ENCODE assay signal across 8 cellular contexts in the genomic region with DNA sequence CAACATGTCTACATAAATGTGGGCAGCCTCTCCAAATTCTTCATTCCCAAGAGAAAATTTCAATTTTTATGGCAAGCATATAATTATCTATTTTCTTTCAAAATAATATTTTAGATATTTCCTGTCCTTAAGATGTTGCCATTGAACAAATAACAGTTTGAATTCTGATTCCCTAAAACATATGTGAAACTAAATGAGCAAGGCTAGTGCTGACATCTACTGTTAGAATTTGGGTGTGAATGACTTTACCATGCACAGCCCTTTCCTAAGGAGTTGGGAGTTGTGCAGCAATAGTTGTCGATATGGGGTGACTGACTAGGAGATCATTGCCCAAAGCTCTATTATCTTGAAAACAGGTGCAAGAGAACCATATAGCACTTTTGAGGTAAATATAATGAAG.
DNase-seq lines count a peak whose midpoint lies in the region; ATAC-seq and TF ChIP-seq lines count a peak whose summit lies in the region.

No MANE protein-coding gene starts in this region.

- peaks cover 9 to 17% (median 16%) of the 10 kb centered on the region in 4 donors for H3K4me1 ChIP-seq in liver (ENCODE audit: control insufficient read depth in 4 of 4, insufficient read depth in 4 of 4, low read length in 3 of 4)

- H3K9ac ChIP-seq in liver (ENCODE audit: low read depth in 1 of 2, low read length in 2 of 2), result no peak overlapping the region

- H3K4me3 ChIP-seq in cardiac fibroblast (replicated peaks in 1 of 2; ENCODE audit: low read depth in 2 of 2, low read length in 2 of 2), result no peak overlapping the region
- no peak overlapping the region for H3K4me3 ChIP-seq in liver (ENCODE audit: low read depth in 1 of 3, low read length in 3 of 3)

- H3K27ac ChIP-seq in liver (ENCODE audit: low read depth in 1 of 2, low read length in 2 of 2), result no peak overlapping the region

- peak; percentile 70 for TF ChIP-seq CTCF in cardiac fibroblast (IDR thresholded peaks at IDR 0.05; ENCODE audit: low read depth, low read length)
- peak; percentile 69 for TF ChIP-seq CTCF in liver (IDR thresholded peaks at IDR 0.05; ENCODE audit: low read depth, low read length, missing input control)

- H3K9me3 ChIP-seq in liver (ENCODE audit: control insufficient read depth in 4 of 4, low read length in 3 of 4), result no peaks in the 10 kb centered on the region

- H3K36me3 ChIP-seq in liver (ENCODE audit: control insufficient read depth in 4 of 4, insufficient read depth in 3 of 4, low read depth in 1 of 4, low read length in 3 of 4), result no peaks in the 10 kb centered on the region

- 18% methylated on average over 1 of the region's 1 CpG for WGBS in liver

- H3K27me3 ChIP-seq in liver (ENCODE audit: control insufficient read depth in 4 of 4, insufficient read depth in 4 of 4, low read length in 3 of 4), result no peaks in the 10 kb centered on the region

- TF ChIP-seq RAD21 in liver (IDR thresholded peaks at IDR 0.05), result peak; percentile 96 to 98

- DNase-seq in NCI-H1694 treated with DMSO at 0.1 percent for 48 hours (lab: John Stamatoyannopoulos, UW), result peak; percentile 0
- DNase-seq in NCI-H1694 (lab: John Stamatoyannopoulos, UW), result no peak
- DNase-seq in NCI-H1417 treated with DMSO at 0.1 percent for 48 hours (lab: John Stamatoyannopoulos, UW), result peak; percentile 36
- peak; percentile 79 to 80 for DNase-seq in cardiac fibroblast (ENCODE audit: low read depth in 2 of 2)
- DNase-seq in NCI-H2107 treated with DMSO at 0.1 percent for 48 hours (lab: John Stamatoyannopoulos, UW; ENCODE audit: unreplicated experiment), result no peak
- DNase-seq in NCI-H2029 treated with DMSO at 0.1 percent for 48 hours (lab: John Stamatoyannopoulos, UW), result no peak

- ATAC-seq in activated CD4-positive, CD25-positive, alpha-beta regulatory T cell treated with anti-CD3 and anti-CD28 coated beads, Interleukin-2, amount 50 U/mL, for 24 hours, result no peak

TF ChIP-seq in liver, 16 proteins besides CTCF, POLR2A, EP300 and RAD21:
- no peak for TF ChIP-seq TAF1 (conservative IDR thresholded peaks at IDR 0.05)
- TF ChIP-seq HNF4G (IDR thresholded peaks at IDR 0.05), result no peak
- TF ChIP-seq, protein P1, sequence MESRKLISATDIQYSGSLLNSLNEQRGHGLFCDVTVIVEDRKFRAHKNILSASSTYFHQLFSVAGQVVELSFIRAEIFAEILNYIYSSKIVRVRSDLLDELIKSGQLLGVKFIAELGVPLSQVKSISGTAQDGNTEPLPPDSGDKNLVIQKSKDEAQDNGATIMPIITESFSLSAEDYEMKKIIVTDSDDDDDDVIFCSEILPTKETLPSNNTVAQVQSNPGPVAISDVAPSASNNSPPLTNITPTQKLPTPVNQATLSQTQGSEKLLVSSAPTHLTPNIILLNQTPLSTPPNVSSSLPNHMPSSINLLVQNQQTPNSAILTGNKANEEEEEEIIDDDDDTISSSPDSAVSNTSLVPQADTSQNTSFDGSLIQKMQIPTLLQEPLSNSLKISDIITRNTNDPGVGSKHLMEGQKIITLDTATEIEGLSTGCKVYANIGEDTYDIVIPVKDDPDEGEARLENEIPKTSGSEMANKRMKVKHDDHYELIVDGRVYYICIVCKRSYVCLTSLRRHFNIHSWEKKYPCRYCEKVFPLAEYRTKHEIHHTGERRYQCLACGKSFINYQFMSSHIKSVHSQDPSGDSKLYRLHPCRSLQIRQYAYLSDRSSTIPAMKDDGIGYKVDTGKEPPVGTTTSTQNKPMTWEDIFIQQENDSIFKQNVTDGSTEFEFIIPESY (IDR thresholded peaks at IDR 0.05), result no peak
- TF ChIP-seq YY1 (IDR thresholded peaks at IDR 0.05), result no peak
- no peak for TF ChIP-seq FOXA2 (IDR thresholded peaks at IDR 0.05)
- TF ChIP-seq, protein P2, sequence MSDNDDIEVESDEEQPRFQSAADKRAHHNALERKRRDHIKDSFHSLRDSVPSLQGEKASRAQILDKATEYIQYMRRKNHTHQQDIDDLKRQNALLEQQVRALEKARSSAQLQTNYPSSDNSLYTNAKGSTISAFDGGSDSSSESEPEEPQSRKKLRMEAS (IDR thresholded peaks at IDR 0.05), result no peak
- peak; percentile 8 to 33 for TF ChIP-seq HNF4A (conservative IDR thresholded peaks at IDR 0.05)
- TF ChIP-seq EGR1 (IDR thresholded peaks at IDR 0.05; ENCODE audit: low read depth in 2 of 2), result no peak
- peak; percentile 51 to 78 for TF ChIP-seq RXRA (IDR thresholded peaks at IDR 0.05)
- no peak for TF ChIP-seq NR2F2 (IDR thresholded peaks at IDR 0.05)
TF ChIP-seq in liver: peak in this region for 2.

Comparison
In these comparisons a context has a peak if more than half of its experiments do, and no peak if none do; other contexts are left out.
1. DNase-seq: peak in NCI-H1694 treated with DMSO at 0.1 percent for 48 hours (single experiment), NCI-H1417 treated with DMSO at 0.1 percent for 48 hours (single experiment) and cardiac fibroblast (2 of 2); none in NCI-H1694 (single experiment), NCI-H2107 treated with DMSO at 0.1 percent for 48 hours (single experiment) and NCI-H2029 treated with DMSO at 0.1 percent for 48 hours (single experiment).